In genomic region chr5:3818612-3819011, GRCh38 we compare ENCODE assay signal across 28 cellular contexts.
"Had no signal": no experiment of that assay in that cellular context is flagged by ENCODE, and none has a peak within 500 bp of the region (broad histone marks: within the 10 kb centered on the region; RNA-seq: fewer than 3 reads in every experiment).

No MANE protein-coding gene starts in this region.

- H3K9me3 Mint-ChIP-seq: activated naive CD8-positive, alpha-beta T cell treated with anti-CD3 and anti-CD28 coated beads for 36 hours had no signal

- H3K36me3 Mint-ChIP-seq: activated naive CD4-positive, alpha-beta T cell treated with anti-CD3 and anti-CD28 coated beads, Interleukin-2, amount 10 ng/mL, durations not matched to agents 7 days and 5 days; activated naive CD8-positive, alpha-beta T cell treated with anti-CD3 and anti-CD28 coated beads for 36 hours had no signal

- H3K9me3 ChIP-seq: SJCRH30, SK-N-SH had no signal

- H3K4me2 ChIP-seq: SK-N-SH had no signal

- H3K4me3 ChIP-seq: SJCRH30 had no signal

- H3K4me1 ChIP-seq: SJCRH30 had no signal

- DNase-seq: activated CD4-positive, alpha-beta memory T cell treated with anti-CD3 and anti-CD28 coated beads, Interleukin-2, amount 10 ng/mL, durations not matched to agents 7 days and 5 days; activated CD4-positive, alpha-beta T cell treated with anti-CD3 and anti-CD28 coated beads, Interleukin-2, amount 50 U/mL, for 1 hour; activated CD4-positive, CD25-positive, alpha-beta regulatory T cell; activated CD8-positive, alpha-beta memory T cell treated with anti-CD3 and anti-CD28 coated beads, Interleukin-2, amount 50 U/mL, for 4 hours; activated gamma-delta T cell treated with Interleukin-2 at 50 U/mL for 16 hours; activated naive CD4-positive, alpha-beta T cell treated with anti-CD3 and anti-CD28 coated beads, Interleukin-2, amount 10 ng/mL, durations not matched to agents 7 days and 5 days; activated naive CD8-positive, alpha-beta T cell treated with anti-CD3 and anti-CD28 coated beads for 36 hours; activated T-cell treated with anti-CD3 and anti-CD28 coated beads, Interleukin-2, amount 50 U/mL, for 72 hours; brain microvascular endothelial cell; Kasumi-1; NCI-H1092 treated with DMSO at 0.1 percent for 48 hours; NCI-H1417 treated with DMSO at 0.1 percent for 48 hours; NCI-H1694; NCI-H2029; NCI-H2107; NCI-H2171 treated with DMSO at 0.1 percent for 48 hours; NCI-H226; NCI-H526; NK-92 treated with Interleukin-12 subunit alpha and Interleukin-12 subunit beta, amount 100 ng/mL, for 24 hours; OCI-M1; Right ventricle myocardium superior; RPMI8226; SJCRH30; SK-N-SH; T-helper 1 cell had no signal

- H3K27me3 Mint-ChIP-seq: activated CD4-positive, alpha-beta memory T cell treated with anti-CD3 and anti-CD28 coated beads, Interleukin-2, amount 10 ng/mL, durations not matched to agents 7 days and 5 days; activated naive CD4-positive, alpha-beta T cell treated with anti-CD3 and anti-CD28 coated beads, Interleukin-2, amount 10 ng/mL, durations not matched to agents 7 days and 5 days; activated naive CD8-positive, alpha-beta T cell treated with anti-CD3 and anti-CD28 coated beads for 36 hours had no signal

- H3K4me3 Mint-ChIP-seq: activated CD4-positive, alpha-beta memory T cell treated with anti-CD3 and anti-CD28 coated beads, Interleukin-2, amount 10 ng/mL, durations not matched to agents 7 days and 5 days; activated naive CD4-positive, alpha-beta T cell treated with anti-CD3 and anti-CD28 coated beads, Interleukin-2, amount 10 ng/mL, durations not matched to agents 7 days and 5 days; activated naive CD8-positive, alpha-beta T cell treated with anti-CD3 and anti-CD28 coated beads for 36 hours; activated T-cell treated with anti-CD3 and anti-CD28 coated beads, Interleukin-2, amount 50 U/mL, for 72 hours had no signal

- H3K36me3 ChIP-seq: brain microvascular endothelial cell, SJCRH30 had no signal

- H3K4me1 Mint-ChIP-seq: activated CD4-positive, alpha-beta memory T cell treated with anti-CD3 and anti-CD28 coated beads, Interleukin-2, amount 10 ng/mL, durations not matched to agents 7 days and 5 days; activated naive CD4-positive, alpha-beta T cell treated with anti-CD3 and anti-CD28 coated beads, Interleukin-2, amount 10 ng/mL, durations not matched to agents 7 days and 5 days; activated naive CD8-positive, alpha-beta T cell treated with anti-CD3 and anti-CD28 coated beads for 36 hours had no signal

- H3K27ac ChIP-seq: brain microvascular endothelial cell, SJCRH30, VCaP had no signal

- H3K27me3 ChIP-seq: brain microvascular endothelial cell, SJCRH30 had no signal

- H3K9ac ChIP-seq: SK-N-SH had no signal

- ATAC-seq: activated T-cell treated with anti-CD3 and anti-CD28 coated beads, Interleukin-2, amount 50 U/mL, for 72 hours; Panc1 had no signal

- H3K27ac Mint-ChIP-seq: activated CD4-positive, alpha-beta memory T cell treated with anti-CD3 and anti-CD28 coated beads, Interleukin-2, amount 10 ng/mL, durations not matched to agents 7 days and 5 days; activated naive CD4-positive, alpha-beta T cell treated with anti-CD3 and anti-CD28 coated beads, Interleukin-2, amount 10 ng/mL, durations not matched to agents 7 days and 5 days; activated naive CD8-positive, alpha-beta T cell treated with anti-CD3 and anti-CD28 coated beads for 36 hours; activated T-cell treated with anti-CD3 and anti-CD28 coated beads, Interleukin-2, amount 50 U/mL, for 72 hours; activated T-helper 2 cell treated with anti-CD3 and anti-CD28 coated beads, Interferon-gamma antibody, Interleukin-2, Interleukin-4, amounts not matched to agents 10 μg/mL and 5 μg/mL and 100 μg/mL, durations not matched to agents 14 hours and 24 hours and 36 hours had no signal
